Comparison of ENCODE assay signal across 14 cellular contexts in genomic region chr4:13903851-13904340, GRCh38.
DNase-seq lines count a peak whose midpoint lies in the region; ATAC-seq and TF ChIP-seq lines count a peak whose summit lies in the region.
"Had no signal": no experiment of that assay in that cellular context is flagged by ENCODE, and none has a peak within 500 bp of the region (broad histone marks: within the 10 kb centered on the region; RNA-seq: fewer than 3 reads in every experiment).

No MANE protein-coding gene starts in this region.

- no peak for TF ChIP-seq CTCF in osteoblast (IDR thresholded peaks at IDR 0.05; ENCODE audit: extremely low read depth, low read depth, low read length)
- no peak for TF ChIP-seq CTCF in suprapubic skin (IDR thresholded peaks at IDR 0.05)

- H3K27ac ChIP-seq in ACC112 (ENCODE audit: low read depth, low read length) (peak overlapping the region; percentile 99), osteoblast (ENCODE audit: low read depth, low read length) (peak overlapping the region; percentile 93), suprapubic skin (no peak overlapping the region)
- H3K27ac ChIP-seq in effector memory CD4-positive, alpha-beta T cell (ENCODE audit: insufficient read depth, low read length, poor library complexity, severe bottlenecking) = no peak overlapping the region
- H3K27ac ChIP-seq: C4-2B had no signal

- no peaks in the 10 kb centered on the region for H4K20me1 ChIP-seq in osteoblast (ENCODE audit: insufficient read depth, low read length)

- H2AFZ ChIP-seq in ACC112 (ENCODE audit: low read length, unreplicated experiment) (no peak overlapping the region), osteoblast (ENCODE audit: low read length) (peak overlapping the region; percentile 52)

- no peak for TF ChIP-seq POLR2A in suprapubic skin (IDR thresholded peaks at IDR 0.05)

- H3K36me3 ChIP-seq in ACC112 (ENCODE audit: insufficient read depth, low read length) = peaks cover 6% of the 10 kb centered on the region
- no peaks in the 10 kb centered on the region for H3K36me3 ChIP-seq in osteoblast (ENCODE audit: insufficient read depth, low read length)
- no peaks in the 10 kb centered on the region for H3K36me3 ChIP-seq in suprapubic skin
- no peaks in the 10 kb centered on the region for H3K36me3 ChIP-seq in effector memory CD4-positive, alpha-beta T cell (ENCODE audit: control insufficient read depth, insufficient read depth, low read length)
- H3K36me3 ChIP-seq: HAP-1 had no signal

- H3K4me3 ChIP-seq in ACC112 (ENCODE audit: low read depth, low read length) (no peak overlapping the region), osteoblast (ENCODE audit: insufficient read depth, low read length) (no peak overlapping the region), suprapubic skin (no peak overlapping the region)
- no peak overlapping the region for H3K4me3 ChIP-seq in effector memory CD4-positive, alpha-beta T cell (ENCODE audit: insufficient read depth, low read depth, low read length, poor library complexity, severe bottlenecking)
- H3K4me3 ChIP-seq: GM12878, HAP-1 had no signal

- H3K9me3 ChIP-seq in osteoblast (ENCODE audit: low read depth, low read length) (no peaks in the 10 kb centered on the region), suprapubic skin (no peaks in the 10 kb centered on the region)
- no peaks in the 10 kb centered on the region for H3K9me3 ChIP-seq in effector memory CD4-positive, alpha-beta T cell (ENCODE audit: control insufficient read depth, low read length)
- H3K9me3 ChIP-seq: HAP-1 had no signal

- H3K4me2 ChIP-seq in osteoblast (ENCODE audit: insufficient read depth, low read length) = no peak overlapping the region

- ATAC-seq in stimulated activated naive CD8-positive, alpha-beta T cell treated with anti-CD3 and anti-CD28 coated beads, Interleukin-15, Interleukin-2, amounts not matched to agents 100 U/mL and 50 U/mL, for 24 hours = no peak
- ATAC-seq in GM21381 (IDR thresholded peaks at IDR 0.05; ENCODE audit: unreplicated experiment) = no peak
- ATAC-seq: GM12878 had no signal

- H3K27me3 ChIP-seq in ACC112 (ENCODE audit: insufficient read depth, low read length) (no peaks in the 10 kb centered on the region), osteoblast (ENCODE audit: insufficient read depth, low read length) (no peaks in the 10 kb centered on the region), suprapubic skin (no peaks in the 10 kb centered on the region)
- H3K27me3 ChIP-seq in effector memory CD4-positive, alpha-beta T cell (replicated peaks; ENCODE audit: control insufficient read depth, insufficient read depth, low read length, poor library complexity, severe bottlenecking) = no peaks in the 10 kb centered on the region

- H3K4me1 ChIP-seq in ACC112 (ENCODE audit: control insufficient read depth, insufficient read depth, low read length, unreplicated experiment) = peaks cover 70% of the 10 kb centered on the region
- peaks cover 39% of the 10 kb centered on the region for H3K4me1 ChIP-seq in osteoblast (ENCODE audit: insufficient read depth, low read length)
- no peaks in the 10 kb centered on the region for H3K4me1 ChIP-seq in suprapubic skin
- H3K4me1 ChIP-seq in effector memory CD4-positive, alpha-beta T cell (ENCODE audit: control insufficient read depth, insufficient read depth, low read length, poor library complexity, severe bottlenecking) = no peaks in the 10 kb centered on the region
- H3K4me1 ChIP-seq: HAP-1 had no signal

- WGBS in suprapubic skin = 70% methylated on average over 6 of the region's 6 CpGs

- DNase-seq in RPMI7951 (ENCODE audit: low read depth) (peak; percentile 51), ecto neural progenitor cell (ENCODE audit: low spot score) (peak; percentile 35), osteoblast (ENCODE audit: insufficient read length, low spot score, missing footprints) (no peak), suprapubic skin (ENCODE audit: low spot score in 2 of 2) (no peak)
- DNase-seq in stimulated activated naive CD8-positive, alpha-beta T cell treated with anti-CD3 and anti-CD28 coated beads, Interleukin-15, Interleukin-2, amounts not matched to agents 100 U/mL and 50 U/mL, for 24 hours = no peak
- DNase-seq in effector memory CD4-positive, alpha-beta T cell = no peak
- DNase-seq: 8988T; CD4-positive, alpha-beta memory T cell; DMS79 had no signal

- H3K79me2 ChIP-seq in ACC112 (ENCODE audit: control insufficient read depth, insufficient read depth, low read length, unreplicated experiment) = no peaks in the 10 kb centered on the region
- H3K79me2 ChIP-seq in osteoblast (ENCODE audit: insufficient read depth, low read length) = no peaks in the 10 kb centered on the region

- TF ChIP-seq EP300 in suprapubic skin (IDR thresholded peaks at IDR 0.05) = no peak

Comparison
In these comparisons a context has a peak if more than half of its experiments do, and no peak if none do; other contexts are left out.
1. H3K27ac ChIP-seq: peak in ACC112 (single experiment) and osteoblast (single experiment); none in suprapubic skin (single experiment) and effector memory CD4-positive, alpha-beta T cell (single experiment).
2. DNase-seq: peak in RPMI7951 (single experiment) and ecto neural progenitor cell (single experiment); none in osteoblast (single experiment), stimulated activated naive CD8-positive, alpha-beta T cell treated with anti-CD3 and anti-CD28 coated beads, Interleukin-15, Interleukin-2, amounts not matched to agents 100 U/mL and 50 U/mL, for 24 hours (single experiment), suprapubic skin (0 of 2) and effector memory CD4-positive, alpha-beta T cell (0 of 3).